In genomic region chr7:119377861-119378260, GRCh38 we compare ENCODE assay signal across 11 cellular contexts.
"Had no signal": no experiment of that assay in that cellular context is flagged by ENCODE, and none has a peak within 500 bp of the region (broad histone marks: within the 10 kb centered on the region; RNA-seq: fewer than 3 reads in every experiment).

No MANE protein-coding gene starts in this region.

- H3K4me1 ChIP-seq: HAP-1 had no signal

- H3K36me3 ChIP-seq: HAP-1 had no signal

- H3K27ac ChIP-seq: GM23248 had no signal

- FAIRE-seq: H1, H54 had no signal

- H3K4me2 ChIP-seq: GM23338 had no signal

- H2AFZ ChIP-seq: GM23248 had no signal

- H3K9me3 ChIP-seq: HAP-1 had no signal

- H3K4me3 ChIP-seq: GM23248, GM23338, HAP-1 had no signal

- H3K9ac ChIP-seq: GM23248 had no signal

- ATAC-seq: GM23338, HCT116 had no signal

- DNase-seq: GM23248, GOT3, H7, H9, HCEC 1CT, HFFc6 had no signal
